In genomic region chr12:94372379-94372930, GRCh38 we compare ENCODE assay signal across 13 cellular contexts.
DNase-seq lines count a peak whose midpoint lies in the region; ATAC-seq, FAIRE-seq and TF ChIP-seq lines count a peak whose summit lies in the region.
"Had no signal": no experiment of that assay in that cellular context is flagged by ENCODE, and none has a peak within 500 bp of the region (broad histone marks: within the 10 kb centered on the region; RNA-seq: fewer than 3 reads in every experiment).

No MANE protein-coding gene starts in this region.

- TF ChIP-seq CTCF in IMR-90 (conservative IDR thresholded peaks at IDR 0.05; ENCODE audit: low read depth, low read length) (no peak), kidney (IDR thresholded peaks at IDR 0.05; ENCODE audit: borderline replicate concordance, extremely low read depth, insufficient read depth) (no peak)

- in situ Hi-C loops in IMR-90 (cut with MboI; ENCODE audit: low sequenced_read_pairs): no loop called here

- H3K4me1 Mint-ChIP-seq in activated T-cell treated with anti-CD3 and anti-CD28 coated beads, Interleukin-2, amount 50 U/mL, for 72 hours (ENCODE audit: low read depth): peaks cover 45% of the 10 kb centered on the region
- peaks cover 8% of the 10 kb centered on the region for H3K4me1 Mint-ChIP-seq in stimulated activated memory B cell treated with anti-CD40 and anti-IgM and Interleukin-4, amounts not matched to agents 10 μg/mL and 1 μg/mL and 100 μg/mL, for 72 hours

- H3K27ac ChIP-seq in IMR-90 (ENCODE audit: insufficient read depth, low read length): no peak overlapping the region
- H3K27ac ChIP-seq in kidney (ENCODE audit: low read depth in 2 of 2, low read length in 2 of 2): no peak overlapping the region

- H3K9me3 ChIP-seq in IMR-90 (ENCODE audit: control insufficient read depth, insufficient read depth, low read length): no peaks in the 10 kb centered on the region
- H3K9me3 ChIP-seq in kidney (ENCODE audit: control insufficient read depth in 1 of 2, low read length in 2 of 2): no peaks in the 10 kb centered on the region

- no peak overlapping the region for H3K18ac ChIP-seq in IMR-90 (ENCODE audit: low read depth, low read length)

- ATAC-seq in activated T-cell treated with anti-CD3 and anti-CD28 coated beads, Interleukin-2, amount 50 U/mL, for 72 hours (replicated peaks in 1 of 2): peak; percentile 93 to 96
- peak; percentile 67 for ATAC-seq in GM21529 (IDR thresholded peaks at IDR 0.05; ENCODE audit: unreplicated experiment)
- no peak for ATAC-seq in IMR-90 (ENCODE audit: low read depth)
- peak; percentile 71 for ATAC-seq in stimulated activated memory B cell treated with anti-CD40 and anti-IgM and Interleukin-4, amounts not matched to agents 10 μg/mL and 1 μg/mL and 100 μg/mL, for 72 hours
- no peak for ATAC-seq in HG02840 (IDR thresholded peaks at IDR 0.05; ENCODE audit: low FRiP score, unreplicated experiment)

- H3K9me3 Mint-ChIP-seq in activated T-cell treated with anti-CD3 and anti-CD28 coated beads, Interleukin-2, amount 50 U/mL, for 72 hours: no peaks in the 10 kb centered on the region
- H3K9me3 Mint-ChIP-seq in stimulated activated memory B cell treated with anti-CD40 and anti-IgM and Interleukin-4, amounts not matched to agents 10 μg/mL and 1 μg/mL and 100 μg/mL, for 72 hours: no peaks in the 10 kb centered on the region
- H3K9me3 Mint-ChIP-seq: dendritic cell treated with granulocyte-macrophage colony-stimulating factor and Interleukin-4, amounts not matched to agents 40 ng/mL and 50 ng/mL, for 4 days had no signal

- no peak overlapping the region for H4K8ac ChIP-seq in IMR-90 (ENCODE audit: low read depth in 2 of 2, low read length in 2 of 2)

- H3K4me2 ChIP-seq in IMR-90 (ENCODE audit: low read depth, low read length): no peak overlapping the region

- no peak overlapping the region for H2BK15ac ChIP-seq in IMR-90 (ENCODE audit: low read depth, low read length)

- peak overlapping the region; percentile 24 to 47 for H3K4me3 Mint-ChIP-seq in activated T-cell treated with anti-CD3 and anti-CD28 coated beads, Interleukin-2, amount 50 U/mL, for 72 hours
- peak overlapping the region; percentile 29 for H3K4me3 Mint-ChIP-seq in stimulated activated memory B cell treated with anti-CD40 and anti-IgM and Interleukin-4, amounts not matched to agents 10 μg/mL and 1 μg/mL and 100 μg/mL, for 72 hours
- H3K4me3 Mint-ChIP-seq: dendritic cell treated with granulocyte-macrophage colony-stimulating factor and Interleukin-4, amounts not matched to agents 40 ng/mL and 50 ng/mL, for 4 days had no signal

- H3K14ac ChIP-seq in IMR-90 (replicated peaks; ENCODE audit: low read depth, low read length): no peak overlapping the region

- H4K20me1 ChIP-seq in IMR-90 (ENCODE audit: insufficient read depth, low read length): no peaks in the 10 kb centered on the region

- H3K9ac ChIP-seq in IMR-90 (ENCODE audit: low read depth, low read length) (no peak overlapping the region), kidney (ENCODE audit: low read length in 2 of 2) (no peak overlapping the region)

- no peak overlapping the region for H3K56ac ChIP-seq in IMR-90 (ENCODE audit: extremely low read depth, insufficient read depth, low read length)

- H3K27ac Mint-ChIP-seq in activated T-cell treated with anti-CD3 and anti-CD28 coated beads, Interleukin-2, amount 50 U/mL, for 72 hours: peak overlapping the region; percentile 94
- peak overlapping the region; percentile 75 for H3K27ac Mint-ChIP-seq in stimulated activated memory B cell treated with anti-CD40 and anti-IgM and Interleukin-4, amounts not matched to agents 10 μg/mL and 1 μg/mL and 100 μg/mL, for 72 hours
- H3K27ac Mint-ChIP-seq: dendritic cell treated with granulocyte-macrophage colony-stimulating factor and Interleukin-4, amounts not matched to agents 40 ng/mL and 50 ng/mL, for 4 days; progenitor cell of endocrine pancreas had no signal

- H3K23ac ChIP-seq in IMR-90 (ENCODE audit: low read depth, low read length): no peak overlapping the region

- peak in 1 of 2 donors; percentile 9 for DNase-seq in activated T-cell treated with anti-CD3 and anti-CD28 coated beads, Interleukin-2, amount 50 U/mL, for 72 hours
- no peak for DNase-seq in activated T-cell treated with anti-CD3 and anti-CD28 coated beads, Interleukin-2, amount 50 U/mL, for 48 hours
- no peak for DNase-seq in IMR-90
- DNase-seq in kidney: no peak
- DNase-seq in AG08395 (ENCODE audit: low spot score): no peak
- DNase-seq: activated CD4-positive, alpha-beta T cell treated with anti-CD3 and anti-CD28 coated beads, Interleukin-2, amount 50 U/mL, for 48 hours; anterior cingulate cortex had no signal

- H3K27me3 ChIP-seq in IMR-90 (ENCODE audit: control insufficient read depth, insufficient read depth, low read length): no peaks in the 10 kb centered on the region

- dilution Hi-C loops in IMR-90 (cut with HindIII; ENCODE audit: low sequenced_read_pairs, unreplicated experiment): no loop called here

- no peak overlapping the region for H3K4ac ChIP-seq in IMR-90 (ENCODE audit: low read depth, low read length)

- no peak overlapping the region for H3K4me3 ChIP-seq in IMR-90 (ENCODE audit: insufficient read depth, low read depth, low read length)
- no peak overlapping the region for H3K4me3 ChIP-seq in kidney (ENCODE audit: low read length in 2 of 2)

- no peak overlapping the region for H2BK120ac ChIP-seq in IMR-90 (ENCODE audit: low read depth, low read length)

- H3K27me3 Mint-ChIP-seq in activated T-cell treated with anti-CD3 and anti-CD28 coated beads, Interleukin-2, amount 50 U/mL, for 72 hours (ENCODE audit: low read depth): no peaks in the 10 kb centered on the region
- H3K27me3 Mint-ChIP-seq in stimulated activated memory B cell treated with anti-CD40 and anti-IgM and Interleukin-4, amounts not matched to agents 10 μg/mL and 1 μg/mL and 100 μg/mL, for 72 hours: no peaks in the 10 kb centered on the region
- H3K27me3 Mint-ChIP-seq: dendritic cell treated with granulocyte-macrophage colony-stimulating factor and Interleukin-4, amounts not matched to agents 40 ng/mL and 50 ng/mL, for 4 days; progenitor cell of endocrine pancreas had no signal

- FAIRE-seq in kidney (lab: Jason Lieb, UNC): no peak
- FAIRE-seq: H1 had no signal

- TF ChIP-seq POLR2A in IMR-90 (IDR thresholded peaks at IDR 0.05; ENCODE audit: low read depth, low read length): no peak

- no peak overlapping the region for H2BK20ac ChIP-seq in IMR-90 (ENCODE audit: low read depth, low read length)

- H4K5ac ChIP-seq in IMR-90 (ENCODE audit: low read depth, low read length): no peak overlapping the region

- CTCF ChIA-PET in IMR-90 (lab: Yijun Ruan, JAX): no interaction called here

- H4K91ac ChIP-seq in IMR-90 (ENCODE audit: insufficient read depth, low read depth, low read length): no peak overlapping the region

- H3K4me1 ChIP-seq in IMR-90 (ENCODE audit: control insufficient read depth, insufficient read depth, low read length) (no peaks in the 10 kb centered on the region), kidney (ENCODE audit: control insufficient read depth in 1 of 2, insufficient read depth in 1 of 2, low read depth in 1 of 2, low read length in 2 of 2) (no peaks in the 10 kb centered on the region)

- no peaks in the 10 kb centered on the region for H3K9me1 ChIP-seq in IMR-90 (ENCODE audit: insufficient read depth, low read length)

- H2AK5ac ChIP-seq in IMR-90 (ENCODE audit: low read depth, low read length): no peak overlapping the region

- POLR2A ChIA-PET in IMR-90 (lab: Charles Lee; ENCODE audit: unreplicated experiment): no interaction called here

- H2AK9ac ChIP-seq in IMR-90 (replicated peaks; ENCODE audit: low read depth, low read length, poor library complexity): no peak overlapping the region

- no TSS peak for BruUV-seq in IMR-90 (replicated peaks; lab: Mats Ljungman, UMichigan)

- H2BK5ac ChIP-seq in IMR-90 (ENCODE audit: low read depth, low read length, poor library complexity, severe bottlenecking): no peak overlapping the region

- no CpG with 5 or more reads among the region's 2 CpGs for WGBS in IMR-90 (ENCODE audit: extremely low coverage in 2 of 2, insufficient read length in 1 of 2), 2 experiments

- no peaks in the 10 kb centered on the region for H3K79me1 ChIP-seq in IMR-90 (ENCODE audit: low read depth in 1 of 2, low read length in 2 of 2)

- no peak for TF ChIP-seq RAD21 in IMR-90 (IDR thresholded peaks at IDR 0.05; ENCODE audit: low read length)

- peaks cover 7 to 29% of the 10 kb centered on the region in 2 donors for H3K36me3 Mint-ChIP-seq in activated T-cell treated with anti-CD3 and anti-CD28 coated beads, Interleukin-2, amount 50 U/mL, for 72 hours (ENCODE audit: insufficient read depth in 2 of 2)
- peaks cover 44% of the 10 kb centered on the region for H3K36me3 Mint-ChIP-seq in stimulated activated memory B cell treated with anti-CD40 and anti-IgM and Interleukin-4, amounts not matched to agents 10 μg/mL and 1 μg/mL and 100 μg/mL, for 72 hours

- no peaks in the 10 kb centered on the region for H3K36me3 ChIP-seq in IMR-90 (ENCODE audit: control insufficient read depth, insufficient read depth, low read length)
- H3K36me3 ChIP-seq in kidney (ENCODE audit: control insufficient read depth in 1 of 2, insufficient read depth in 2 of 2, low read length in 2 of 2): peaks cover 0 to under 1% of the 10 kb centered on the region in 2 donors

- no peak overlapping the region for H2AFZ ChIP-seq in IMR-90 (replicated peaks; ENCODE audit: low read length, poor library complexity)

- intact Hi-C loops in IMR-90 (cut with micrococcal nuclease): no loop called here
- intact Hi-C loops in kidney (cut with DNase I): no loop called here

TF ChIP-seq in IMR-90, 13 proteins besides CTCF, POLR2A, EP300 and RAD21:
- TF ChIP-seq USF2 (IDR thresholded peaks at IDR 0.05; ENCODE audit: low read depth, low read length): no peak
- 0 out of 2 replicates have a peak, but pooled peaks have one; percentile 21 for TF ChIP-seq NFE2L2 (IDR thresholded peaks at IDR 0.05; ENCODE audit: low read depth, low read length)
- TF ChIP-seq SMC3 (IDR thresholded peaks at IDR 0.05; ENCODE audit: low read depth, low read length): no peak
- no peak for TF ChIP-seq CEBPB (IDR thresholded peaks at IDR 0.05; ENCODE audit: low read depth, low read length)
- TF ChIP-seq MAZ (IDR thresholded peaks at IDR 0.05; ENCODE audit: borderline replicate concordance, low read depth, low read length): no peak
- TF ChIP-seq RCOR1 (IDR thresholded peaks at IDR 0.05; ENCODE audit: insufficient replicate concordance, low read length): no peak
- TF ChIP-seq MAFK (IDR thresholded peaks at IDR 0.05; ENCODE audit: low read depth, low read length): no peak
TF ChIP-seq in IMR-90: peak in this region for 1.

Comparison
In these comparisons a context has a peak if more than half of its experiments do, and no peak if none do; other contexts are left out.
1. ATAC-seq: peak in activated T-cell treated with anti-CD3 and anti-CD28 coated beads, Interleukin-2, amount 50 U/mL, for 72 hours (2 of 2), GM21529 (single experiment) and stimulated activated memory B cell treated with anti-CD40 and anti-IgM and Interleukin-4, amounts not matched to agents 10 μg/mL and 1 μg/mL and 100 μg/mL, for 72 hours (single experiment); none in IMR-90 (single experiment) and HG02840 (single experiment).